In the genomic region with DNA sequence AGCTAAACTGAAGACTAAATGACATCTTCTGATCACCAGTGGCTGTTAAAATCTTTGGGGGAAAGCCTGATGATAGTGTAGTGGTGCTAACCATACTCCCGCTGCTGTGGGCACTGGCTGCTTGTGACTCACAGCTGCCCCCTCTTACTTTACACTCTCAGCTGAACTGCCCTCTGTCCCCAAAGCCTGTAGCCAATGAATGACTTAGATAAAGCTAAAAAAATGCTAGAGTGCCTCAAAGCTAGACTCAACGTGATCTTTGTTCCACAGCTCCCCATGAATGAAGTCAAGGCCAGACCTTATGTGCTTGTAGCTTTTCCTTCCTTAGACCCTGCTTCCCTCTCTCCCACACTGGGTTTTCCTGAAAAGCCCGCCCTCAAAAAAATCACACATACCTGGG, we compare ENCODE assay signal across 19 cellular contexts. TPM values are rescaled to one million over a fixed set of nuclear protein-coding genes. Genes with fewer than 3 reads are reported as not detected.
DNase-seq lines count a peak whose midpoint lies in the region; ATAC-seq, FAIRE-seq and TF ChIP-seq lines count a peak whose summit lies in the region.
"Had no signal": no experiment of that assay in that cellular context is flagged by ENCODE, and none has a peak within 500 bp of the region (broad histone marks: within the 10 kb centered on the region; RNA-seq: fewer than 3 reads in every experiment).

No MANE protein-coding gene starts in this region.

- H4K20me1 ChIP-seq in osteoblast (ENCODE audit: insufficient read depth, low read length) = no peaks in the 10 kb centered on the region

- no peaks in the 10 kb centered on the region for H3K9me3 ChIP-seq in Caco-2
- H3K9me3 ChIP-seq in osteoblast (ENCODE audit: low read depth, low read length) = no peaks in the 10 kb centered on the region
- H3K9me3 ChIP-seq: HAP-1 had no signal

- H3K4me3 Mint-ChIP-seq in Caco-2 (ENCODE audit: unreplicated experiment) (no peak overlapping the region), HFFc6 (no peak overlapping the region), endothelial cell (ENCODE audit: unreplicated experiment) (peak overlapping the region; percentile 73)
- H3K4me3 Mint-ChIP-seq: CD4-positive, alpha-beta memory T cell; GM23338 had no signal

- H3K4me1 ChIP-seq in Caco-2 (peaks cover 4% of the 10 kb centered on the region), osteoblast (ENCODE audit: insufficient read depth, low read length) (peaks cover 6% of the 10 kb centered on the region)

- H3K36me3 ChIP-seq in Caco-2 (ENCODE audit: control insufficient read depth, insufficient read depth, low read length) (peaks cover 1% of the 10 kb centered on the region; the same call in 1 of the 2 replicates), osteoblast (ENCODE audit: insufficient read depth, low read length) (peaks cover 59% of the 10 kb centered on the region)

- CTCF ChIA-PET in Caco-2 (lab: Charles Lee) = no interaction called here

- BruUV-seq in Caco-2 (replicated peaks; lab: Mats Ljungman, UMichigan) = no TSS peak

- FAIRE-seq in D721Med (lab: Jason Lieb, UNC) = no peak
- FAIRE-seq: GM12878, H54 had no signal

- H3K9me3 Mint-ChIP-seq in Caco-2 (ENCODE audit: unreplicated experiment) (no peaks in the 10 kb centered on the region), HFFc6 (no peaks in the 10 kb centered on the region), endothelial cell (ENCODE audit: unreplicated experiment) (no peaks in the 10 kb centered on the region)
- H3K9me3 Mint-ChIP-seq: CD4-positive, alpha-beta memory T cell; GM23338 had no signal

- ATAC-seq in left colon = no peak
- ATAC-seq: GM12878, GM23338 had no signal

- H3K27ac Mint-ChIP-seq in Caco-2 (ENCODE audit: unreplicated experiment) (peak overlapping the region; percentile 27), HFFc6 (peak overlapping the region; percentile 7; the same call in 1 of the 2 replicates), endothelial cell (ENCODE audit: unreplicated experiment) (no peak overlapping the region)
- H3K27ac Mint-ChIP-seq: CD4-positive, alpha-beta memory T cell; GM23338 had no signal

- peaks cover 17% of the 10 kb centered on the region for H3K79me2 ChIP-seq in osteoblast (ENCODE audit: insufficient read depth, low read length)

- intact Hi-C loops in Caco-2 (cut with micrococcal nuclease; ENCODE audit: unreplicated experiment) (no loop called here), left colon (cut with DNase I, micrococcal nuclease) (no loop called here)

- DNase-seq in Caco-2 (no peak), HFFc6 (no peak), endothelial cell (ENCODE audit: low spot score) (no peak), osteoblast (ENCODE audit: insufficient read length, low spot score, missing footprints) (peak; percentile 45), D721Med (ENCODE audit: insufficient read length, low spot score) (no peak), SHP77 (lab: John Stamatoyannopoulos, UW) (no peak), left colon (no peak)
- DNase-seq: C1 segment of cervical spinal cord; CD4-positive, alpha-beta memory T cell; COR-L47; DMS 273 treated with DMSO at 0.1 percent for 48 hours; DMS79; EL; GDM1 had no signal

- POLR2A ChIA-PET in Caco-2 (lab: Charles Lee) = no interaction called here

- no peak overlapping the region for H3K4me2 ChIP-seq in osteoblast (ENCODE audit: insufficient read depth, low read length)
- H3K4me2 ChIP-seq: GM23338 had no signal

- H3K4me1 Mint-ChIP-seq in Caco-2 (ENCODE audit: low read depth, unreplicated experiment) (no peaks in the 10 kb centered on the region), HFFc6 (ENCODE audit: low read depth) (peaks cover 13% of the 10 kb centered on the region), endothelial cell (ENCODE audit: unreplicated experiment) (no peaks in the 10 kb centered on the region)
- H3K4me1 Mint-ChIP-seq: GM23338 had no signal

- TF ChIP-seq CTCF in Caco-2 (IDR thresholded peaks at IDR 0.05; ENCODE audit: insufficient read depth in 1 of 2, low read depth in 1 of 2, low read length in 1 of 2, severe bottlenecking in 1 of 2, unreplicated experiment in 1 of 2) = no peak
- TF ChIP-seq CTCF in HFFc6 (IDR thresholded peaks at IDR 0.05) = no peak
- TF ChIP-seq CTCF in endothelial cell (IDR thresholded peaks at IDR 0.05; ENCODE audit: unreplicated experiment) = no peak
- no peak for TF ChIP-seq CTCF in osteoblast (IDR thresholded peaks at IDR 0.05; ENCODE audit: extremely low read depth, low read depth, low read length)
- TF ChIP-seq CTCF in D721Med (IDR thresholded peaks at IDR 0.05; ENCODE audit: insufficient read depth, missing control alignments) = no peak

- H3K27ac ChIP-seq in osteoblast (ENCODE audit: low read depth, low read length) = no peak overlapping the region

- H3K36me3 Mint-ChIP-seq in Caco-2 (ENCODE audit: insufficient read depth, unreplicated experiment) (peaks cover 76% of the 10 kb centered on the region), HFFc6 (ENCODE audit: low read depth) (peaks cover 26% of the 10 kb centered on the region), endothelial cell (ENCODE audit: low read depth, unreplicated experiment) (peaks cover 30% of the 10 kb centered on the region)
- H3K36me3 Mint-ChIP-seq: CD4-positive, alpha-beta memory T cell had no signal

- no peak overlapping the region for H3K4me3 ChIP-seq in Caco-2 (ENCODE audit: low read depth, low read length)
- H3K4me3 ChIP-seq in osteoblast (ENCODE audit: insufficient read depth, low read length) = no peak overlapping the region
- H3K4me3 ChIP-seq: GM12878, GM23338, HAP-1 had no signal

- no peak overlapping the region for H2AFZ ChIP-seq in osteoblast (ENCODE audit: low read length)
- H2AFZ ChIP-seq: GM23338 had no signal

- H3K27me3 Mint-ChIP-seq in Caco-2 (ENCODE audit: insufficient read depth, unreplicated experiment) = no peaks in the 10 kb centered on the region
- peaks cover 2% of the 10 kb centered on the region for H3K27me3 Mint-ChIP-seq in HFFc6 (ENCODE audit: insufficient read depth)
- peaks cover 2% of the 10 kb centered on the region for H3K27me3 Mint-ChIP-seq in endothelial cell (ENCODE audit: unreplicated experiment)
- H3K27me3 Mint-ChIP-seq: CD4-positive, alpha-beta memory T cell had no signal

- H3K27me3 ChIP-seq in Caco-2 (replicated peaks; ENCODE audit: control insufficient read depth, insufficient read depth, low read length) (no peaks in the 10 kb centered on the region), osteoblast (ENCODE audit: insufficient read depth, low read length) (no peaks in the 10 kb centered on the region)

RNA-seq across cellular contexts. Expression of a gene that starts 6.5 kb away (rescaled TPM):
- total RNA-seq in Caco-2 (2022) = 22.1 and 24.6 TPM in 2 replicates
- total RNA-seq in HFFc6 (2021; fragmentation: NEBNext Ultra II Directional; extraction: Animal tissue kit (Norgen Biotek cat#: 25700)) = 10 to 100 TPM in 4 of 6 experiments, 1 to 10 TPM in 2; 9.2 to 12.1 (median 10.3) TPM
- 12.4 TPM for total RNA-seq in endothelial cell (ENCODE audit: unreplicated experiment)
- 17.1 and 17.4 TPM in 2 replicates for total RNA-seq in osteoblast
- 1 to 10 TPM; 6.3 to 7.0 TPM for total RNA-seq in left colon
- total RNA-seq: A172 had no signal

RNA-seq across cellular contexts. Expression of a gene that starts 48.2 kb away (rescaled TPM):
- total RNA-seq in Caco-2 (2022) (19.9 and 21.9 TPM in 2 replicates), endothelial cell (ENCODE audit: unreplicated experiment) (10.8 TPM), osteoblast (2.9 and 3.3 TPM in 2 replicates), left colon (1 to 10 TPM; 2.7 to 3.3 TPM)
- 10 to 100 TPM in 2 of 6 experiments, 1 to 10 TPM in 4; 7.0 to 13.3 (median 7.9) TPM for total RNA-seq in HFFc6 (2021; fragmentation: NEBNext Ultra II Directional; extraction: Animal tissue kit (Norgen Biotek cat#: 25700))
